Comparison of ENCODE assay signal across 8 cellular contexts in genomic region chr21:32412998-32413504, GRCh38. TPM values are rescaled to one million over a fixed set of nuclear protein-coding genes. Genes with fewer than 3 reads are reported as not detected.
DNase-seq lines count a peak whose midpoint lies in the region; ATAC-seq and TF ChIP-seq lines count a peak whose summit lies in the region.

No MANE protein-coding gene starts in this region.

- intact Hi-C loops in left ventricle myocardium superior (cut with micrococcal nuclease) = no loop called here

- H3K4me3 Mint-ChIP-seq in activated CD8-positive, alpha-beta memory T cell treated with anti-CD3 and anti-CD28 coated beads, Interleukin-2, amount 10 ng/mL, durations not matched to agents 7 days and 5 days = peak overlapping the region; percentile 77
- H3K4me3 Mint-ChIP-seq in activated naive CD4-positive, alpha-beta T cell treated with anti-CD3 and anti-CD28 coated beads, Interleukin-2, amount 50 U/mL, for 24 hours = peak overlapping the region; percentile 92

- peak overlapping the region; percentile 74 for H3K4me3 ChIP-seq in retinal pigment epithelial cell (ENCODE audit: low read length)

- no peaks in the 10 kb centered on the region for H3K9me3 Mint-ChIP-seq in activated CD8-positive, alpha-beta memory T cell treated with anti-CD3 and anti-CD28 coated beads, Interleukin-2, amount 10 ng/mL, durations not matched to agents 7 days and 5 days (ENCODE audit: low read depth)
- no peaks in the 10 kb centered on the region for H3K9me3 Mint-ChIP-seq in activated naive CD4-positive, alpha-beta T cell treated with anti-CD3 and anti-CD28 coated beads, Interleukin-2, amount 50 U/mL, for 24 hours

- peak overlapping the region; percentile 41 for H3K27ac Mint-ChIP-seq in activated CD8-positive, alpha-beta memory T cell treated with anti-CD3 and anti-CD28 coated beads, Interleukin-2, amount 10 ng/mL, durations not matched to agents 7 days and 5 days
- peak overlapping the region; percentile 59 for H3K27ac Mint-ChIP-seq in activated naive CD4-positive, alpha-beta T cell treated with anti-CD3 and anti-CD28 coated beads, Interleukin-2, amount 50 U/mL, for 24 hours

- TF ChIP-seq CTCF in retinal pigment epithelial cell (conservative IDR thresholded peaks at IDR 0.05; ENCODE audit: low read depth, low read length) = peak; percentile 32

- peaks cover 40% of the 10 kb centered on the region for H3K4me1 Mint-ChIP-seq in activated CD8-positive, alpha-beta memory T cell treated with anti-CD3 and anti-CD28 coated beads, Interleukin-2, amount 10 ng/mL, durations not matched to agents 7 days and 5 days
- peaks cover 38% of the 10 kb centered on the region for H3K4me1 Mint-ChIP-seq in activated naive CD4-positive, alpha-beta T cell treated with anti-CD3 and anti-CD28 coated beads, Interleukin-2, amount 50 U/mL, for 24 hours

- H3K36me3 Mint-ChIP-seq in activated CD8-positive, alpha-beta memory T cell treated with anti-CD3 and anti-CD28 coated beads, Interleukin-2, amount 10 ng/mL, durations not matched to agents 7 days and 5 days = no peaks in the 10 kb centered on the region
- H3K36me3 Mint-ChIP-seq in activated naive CD4-positive, alpha-beta T cell treated with anti-CD3 and anti-CD28 coated beads, Interleukin-2, amount 50 U/mL, for 24 hours = no peaks in the 10 kb centered on the region

- CTCF ChIA-PET in activated CD8-positive, alpha-beta memory T cell treated with anti-CD3 and anti-CD28 coated beads, Interleukin-2, amount 10 ng/mL, durations not matched to agents 7 days and 5 days (lab: Charles Lee) = interaction anchor here (1.4 to 2.9 kb wide), 5 partner anchors 10 to 196 kb away, joined by 4 to 15 read pairs (median 12); no protein-coding TSS in a partner anchor

- no peaks in the 10 kb centered on the region for H3K27me3 Mint-ChIP-seq in activated CD8-positive, alpha-beta memory T cell treated with anti-CD3 and anti-CD28 coated beads, Interleukin-2, amount 10 ng/mL, durations not matched to agents 7 days and 5 days
- H3K27me3 Mint-ChIP-seq in activated naive CD4-positive, alpha-beta T cell treated with anti-CD3 and anti-CD28 coated beads, Interleukin-2, amount 50 U/mL, for 24 hours = no peaks in the 10 kb centered on the region

- ATAC-seq in activated CD8-positive, alpha-beta memory T cell treated with anti-CD3 and anti-CD28 coated beads, Interleukin-2, amount 10 ng/mL, durations not matched to agents 7 days and 5 days = no peak
- ATAC-seq in left ventricle myocardium superior = peak; percentile 3

- no peak for DNase-seq in activated CD8-positive, alpha-beta memory T cell treated with anti-CD3 and anti-CD28 coated beads, Interleukin-2, amount 10 ng/mL, durations not matched to agents 7 days and 5 days
- DNase-seq in activated CD8-positive, alpha-beta memory T cell treated with anti-CD3 and anti-CD28 coated beads for 24 hours = no peak
- DNase-seq in left ventricle myocardium superior (peak; percentile 65), retinal pigment epithelial cell (ENCODE audit: low read depth) (no peak), HuH-7 (ENCODE audit: low spot score) (no peak), ecto neural progenitor cell (ENCODE audit: low spot score) (no peak)
- DNase-seq in NK-92 treated with Interleukin-12 subunit alpha and Interleukin-12 subunit beta, amount 100 ng/mL, for 24 hours (lab: John Stamatoyannopoulos, UW) = no peak

RNA-seq across cellular contexts. Expression of gene EVA1C, which starts 0.5 kb away (rescaled TPM):
- total RNA-seq in activated CD8-positive, alpha-beta memory T cell treated with anti-CD3 and anti-CD28 coated beads, Interleukin-2, amount 10 ng/mL, durations not matched to agents 7 days and 5 days = 1 to 10 TPM; 4.5 to 7.6 TPM
- total RNA-seq in left ventricle myocardium superior = 13.6 TPM

RNA-seq across cellular contexts. Expression of gene URB1, which starts 20.2 kb away (rescaled TPM):
- total RNA-seq in activated CD8-positive, alpha-beta memory T cell treated with anti-CD3 and anti-CD28 coated beads, Interleukin-2, amount 10 ng/mL, durations not matched to agents 7 days and 5 days = 10 to 100 TPM; 17.5 to 28.3 TPM
- 11.9 TPM for total RNA-seq in left ventricle myocardium superior
